In the genomic region with DNA sequence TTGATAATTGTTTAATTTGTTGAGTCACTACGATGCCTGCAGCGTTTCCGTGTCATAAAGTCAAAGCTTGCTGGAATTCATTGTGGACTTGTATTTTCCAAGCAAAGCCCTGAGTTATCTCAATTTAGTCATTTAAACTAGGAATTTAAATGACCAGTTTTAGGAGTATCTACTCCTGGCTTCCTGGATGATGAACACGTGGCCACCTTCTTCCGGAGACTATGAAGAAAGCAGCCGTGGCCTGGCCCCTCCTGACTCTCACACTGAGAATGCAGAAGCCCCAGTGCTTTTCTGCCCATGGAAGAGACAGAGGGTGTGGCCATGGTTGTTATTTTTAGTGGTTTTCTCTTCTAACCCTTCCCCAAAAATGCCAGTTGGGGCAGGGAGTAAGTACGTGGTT, we compare ENCODE assay signal across 23 cellular contexts.
DNase-seq lines count a peak whose midpoint lies in the region; ATAC-seq lines count a peak whose summit lies in the region.
"Had no signal": no experiment of that assay in that cellular context is flagged by ENCODE, and none has a peak within 500 bp of the region (broad histone marks: within the 10 kb centered on the region; RNA-seq: fewer than 3 reads in every experiment).

No MANE protein-coding gene starts in this region.

- peak overlapping the region in 1 of 3 donors; percentile 63 for H3K4me3 Mint-ChIP-seq in T-cell
- peak overlapping the region in 3 of 10 donors; percentile 12 to 74 (median 19) for H3K4me3 Mint-ChIP-seq in naive thymus-derived CD8-positive, alpha-beta T cell
- H3K4me3 Mint-ChIP-seq: B cell, GM23338 had no signal

- ATAC-seq in T-cell (replicated peaks in 1 of 4): no peak
- ATAC-seq in naive thymus-derived CD8-positive, alpha-beta T cell: no peak
- ATAC-seq in GM21825 (IDR thresholded peaks at IDR 0.05; ENCODE audit: unreplicated experiment): no peak
- no peak for ATAC-seq in HG02938 (IDR thresholded peaks at IDR 0.05; ENCODE audit: unreplicated experiment)
- no peak for ATAC-seq in HG03045 (IDR thresholded peaks at IDR 0.05; ENCODE audit: unreplicated experiment)
- ATAC-seq: Right ventricle myocardium inferior, SK-N-SH treated with all-trans-retinoic acid at 6 μM for 48 hours had no signal

- H3K27ac Mint-ChIP-seq in T-cell: peak overlapping the region; percentile 83 to 90
- peak overlapping the region in 9 of 10 donors; percentile 58 to 95 (median 86) for H3K27ac Mint-ChIP-seq in naive thymus-derived CD8-positive, alpha-beta T cell
- H3K27ac Mint-ChIP-seq: B cell, GM23338 had no signal

- peaks cover 58 to 63% (median 62%) of the 10 kb centered on the region in 3 donors for H3K4me1 Mint-ChIP-seq in T-cell
- peaks cover 27 to 56% (median 53%) of the 10 kb centered on the region in 4 donors for H3K4me1 Mint-ChIP-seq in naive thymus-derived CD8-positive, alpha-beta T cell

- H3K9me3 Mint-ChIP-seq in T-cell: no peaks in the 10 kb centered on the region
- H3K9me3 Mint-ChIP-seq in naive thymus-derived CD8-positive, alpha-beta T cell: peaks cover 0 to 7% (median 2%) of the 10 kb centered on the region in 9 donors

- H3K36me3 Mint-ChIP-seq in T-cell: no peaks in the 10 kb centered on the region
- H3K36me3 Mint-ChIP-seq in naive thymus-derived CD8-positive, alpha-beta T cell: peaks cover 0 to 4% (median 0%) of the 10 kb centered on the region in 3 donors

- CTCF ChIA-PET in T-cell (lab: Charles Lee): no interaction called here

- DNase-seq in NOMO-1 (lab: John Stamatoyannopoulos, UW; ENCODE audit: unreplicated experiment in 2 of 2) (peak; percentile 28 to 32), NOMO-1 treated with dmso at 0.1 percent for 144 hours (lab: John Stamatoyannopoulos, UW; ENCODE audit: unreplicated experiment) (no peak), EH (ENCODE audit: low read depth) (peak; percentile 14), T-cell (no peak)
- no peak for DNase-seq in naive thymus-derived CD8-positive, alpha-beta T cell
- DNase-seq: COR-L47, DMS53, HCEC 1CT, IMR-90, KG1, MM.1S, NCI-H1694, NCI-H2029 treated with DMSO at 0.1 percent for 48 hours, NCI-H526 treated with DMSO at 0.1 percent for 48 hours, OCI-M1, SJCRH30 had no signal

- H3K27me3 Mint-ChIP-seq in T-cell: no peaks in the 10 kb centered on the region
- peaks cover 0 to 2% (median 0%) of the 10 kb centered on the region in 5 donors for H3K27me3 Mint-ChIP-seq in naive thymus-derived CD8-positive, alpha-beta T cell

- POLR2A ChIA-PET in T-cell (lab: Charles Lee): interaction anchor here in 1 of 2 donors (0.6 kb wide), 1 partner anchor 102 kb away, joined by 3 read pairs; no protein-coding TSS in a partner anchor
- POLR2A ChIA-PET in naive thymus-derived CD8-positive, alpha-beta T cell (lab: Charles Lee): no interaction called here

Comparison
In these comparisons a context has a peak if more than half of its experiments do, and no peak if none do; other contexts are left out.
1. DNase-seq: peak in NOMO-1 (2 of 2) and EH (single experiment); none in NOMO-1 treated with dmso at 0.1 percent for 144 hours (single experiment), T-cell (0 of 34) and naive thymus-derived CD8-positive, alpha-beta T cell (0 of 10).